Comparison of ENCODE assay signal across 8 cellular contexts in the genomic region with DNA sequence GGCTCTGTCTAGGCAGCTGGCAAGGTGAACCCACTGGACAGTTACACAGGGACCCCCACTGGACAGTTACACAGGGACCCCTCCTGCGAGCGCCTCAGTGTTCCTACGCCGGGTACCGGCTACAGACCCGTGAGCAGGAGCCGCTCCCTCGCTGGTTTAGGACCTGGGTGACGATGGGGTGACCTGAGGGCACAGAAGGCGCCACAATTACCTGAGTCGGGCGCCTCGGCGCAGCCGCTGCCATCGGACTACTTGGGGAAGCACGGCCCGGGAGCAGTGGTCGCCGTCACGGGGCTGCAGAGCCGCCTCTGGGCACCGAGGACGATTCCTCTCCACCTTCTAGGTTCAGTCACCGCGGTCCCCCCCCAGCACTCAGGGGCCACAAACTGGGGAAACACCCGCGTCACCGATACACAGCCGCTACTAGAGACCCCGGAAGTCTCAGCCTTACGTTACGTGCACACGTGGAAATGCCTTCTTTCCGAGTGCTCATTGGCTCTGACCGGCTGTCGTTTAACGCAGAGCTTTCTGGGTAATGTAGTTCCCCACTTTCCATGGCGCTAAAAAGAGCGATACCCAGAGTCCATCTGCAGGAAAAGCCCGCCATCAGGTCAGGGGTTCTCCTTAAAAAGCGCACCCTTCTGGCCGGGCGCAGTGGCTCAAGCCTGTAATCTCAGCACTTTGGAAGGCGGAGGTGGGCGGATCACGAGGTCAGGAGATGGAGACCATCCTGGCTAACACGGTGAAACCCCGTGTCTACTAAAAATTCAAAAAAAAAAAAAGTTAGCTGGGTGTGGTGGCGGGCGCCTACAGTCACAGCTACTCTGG. TPM values are rescaled to one million over a fixed set of nuclear protein-coding genes. Genes with fewer than 3 reads are reported as not detected.
DNase-seq lines count a peak whose midpoint lies in the region; ATAC-seq and TF ChIP-seq lines count a peak whose summit lies in the region.
"Not testable (repeated sequence)": the region's sequence is repeated elsewhere in the genome, so short reads cannot be mapped to it uniquely, and the experiment has no call there.

A gene (minus strand): TSS at position 425 of the 828 bp plus-strand sequence. CDS start 181 bp downstream, at position 244.

- H3K4me1 Mint-ChIP-seq in activated CD4-positive, alpha-beta T cell treated with anti-CD3 and anti-CD28 coated beads for 36 hours: peaks cover 27% of the 10 kb centered on the region

- TF ChIP-seq CTCF in BJ (IDR thresholded peaks at IDR 0.05; ENCODE audit: insufficient read depth, low read depth, low read length): peak; percentile 48
- not testable (repeated sequence) for TF ChIP-seq CTCF in colonic mucosa (IDR thresholded peaks at IDR 0.05)

- intact Hi-C loops in activated CD4-positive, alpha-beta T cell treated with anti-CD3 and anti-CD28 coated beads for 36 hours (cut with DNase I, micrococcal nuclease): loop anchor here (1.0 to 2.0 kb wide), 18 partner anchors 31 to 565 kb away; a partner anchor contains a TSS
- intact Hi-C loops in colonic mucosa (cut with DNase I); left colon (cut with DNase I, micrococcal nuclease): not testable (repeated sequence)

- H3K36me3 ChIP-seq in BJ (ENCODE audit: control insufficient read depth, insufficient read depth, low read length); colonic mucosa: not testable (repeated sequence)

- peak within 1 kb of the TSS; percentile 74 to 76 for H3K9ac ChIP-seq in colonic mucosa (ENCODE audit: low read depth in 2 of 2, low read length in 2 of 2)

- peak within 1 kb of the TSS; percentile 82 for H3K4me3 ChIP-seq in BJ (ENCODE audit: low read depth, low read length)
- peak within 1 kb of the TSS; percentile 97 for H3K4me3 ChIP-seq in colonic mucosa

- not testable (repeated sequence) for H3K4me1 ChIP-seq in colonic mucosa

- DNase-seq in BJ (ENCODE audit: low read depth): peak; percentile 85
- peak; percentile 84 for DNase-seq in GM19238 (ENCODE audit: insufficient read length, low spot score)
- DNase-seq in NCI-H510A treated with DMSO at 0.1 percent for 48 hours (lab: John Stamatoyannopoulos, UW): peak; percentile 93
- DNase-seq in activated CD4-positive, alpha-beta T cell treated with anti-CD3 and anti-CD28 coated beads for 36 hours: peak; percentile 88
- DNase-seq in colonic mucosa: peak; percentile 91
- peak; percentile 77 to 86 for DNase-seq in left colon
- peak; percentile 86 for DNase-seq in stimulated activated CD4-positive, alpha-beta T cell treated with anti-CD3 and anti-CD28 coated beads, Interleukin-1b, Interleukin-23, amount 100 ng/mL, for 48 hours

- H3K27me3 ChIP-seq in BJ (ENCODE audit: control insufficient read depth, insufficient read depth, low read length); colonic mucosa: not testable (repeated sequence)

- H3K9me3 ChIP-seq in colonic mucosa: not testable (repeated sequence)

- H3K36me3 Mint-ChIP-seq in activated CD4-positive, alpha-beta T cell treated with anti-CD3 and anti-CD28 coated beads for 36 hours (ENCODE audit: low read depth): peaks cover 67% of the 10 kb centered on the region

- CTCF ChIA-PET in BJ (lab: Yijun Ruan, JAX): interaction anchor here (0.6 to 1.2 kb wide), 5 partner anchors 15 to 811 kb away, joined by 3 to 4 read pairs (median 3); a partner anchor contains a TSS
- CTCF ChIA-PET in activated CD4-positive, alpha-beta T cell treated with anti-CD3 and anti-CD28 coated beads for 36 hours (lab: Charles Lee): interaction anchor here (0.7 kb wide), 2 partner anchors 18 to 25 kb away, joined by 3 to 6 read pairs; no protein-coding TSS in a partner anchor

- peak within 1 kb of the TSS; percentile 53 for H3K27ac ChIP-seq in colonic mucosa

- H3K27ac Mint-ChIP-seq in activated CD4-positive, alpha-beta T cell treated with anti-CD3 and anti-CD28 coated beads for 36 hours: peak within 1 kb of the TSS; percentile 96

- H3K9me3 Mint-ChIP-seq in activated CD4-positive, alpha-beta T cell treated with anti-CD3 and anti-CD28 coated beads for 36 hours (ENCODE audit: low read depth): peaks cover 35% of the 10 kb centered on the region

- ATAC-seq in HG03442 (IDR thresholded peaks at IDR 0.05; ENCODE audit: unreplicated experiment) (peak; percentile 94), left colon (peak; percentile 100)
- peak; percentile 99 for ATAC-seq in activated CD4-positive, alpha-beta T cell treated with anti-CD3 and anti-CD28 coated beads for 36 hours

- POLR2A ChIA-PET in BJ (lab: Charles Lee): not testable (repeated sequence)
- POLR2A ChIA-PET in activated CD4-positive, alpha-beta T cell treated with anti-CD3 and anti-CD28 coated beads for 36 hours (lab: Charles Lee): interaction anchor here (0.6 to 1.1 kb wide), 5 partner anchors 20 to 1568 kb away, joined by 3 to 6 read pairs (median 3); a partner anchor contains a TSS

- not testable (repeated sequence) for H3K27me3 Mint-ChIP-seq in activated CD4-positive, alpha-beta T cell treated with anti-CD3 and anti-CD28 coated beads for 36 hours

- peak within 1 kb of the TSS; percentile 91 for H3K4me3 Mint-ChIP-seq in activated CD4-positive, alpha-beta T cell treated with anti-CD3 and anti-CD28 coated beads for 36 hours

RNA-seq across cellular contexts. Expression of the gene that starts here (rescaled TPM):
- polyA plus RNA-seq in BJ (2011; rRNA removed): 2.8 and 5.3 TPM in 2 replicates
- 4.8 and 5.1 TPM in 2 replicates for polyA minus RNA-seq in BJ (2011; rRNA and poly(A)+ RNA removed)
- total RNA-seq in activated CD4-positive, alpha-beta T cell treated with anti-CD3 and anti-CD28 coated beads for 36 hours: 10 to 100 TPM; 12.7 to 14.1 TPM
- total RNA-seq in colonic mucosa (10 to 100 TPM in 1 of 2 donors, 1 to 10 TPM in 1; 9.6 to 17.5 TPM), left colon (10 to 100 TPM; 12.3 TPM)

Comparison
In these comparisons a context has a peak if more than half of its experiments do, and no peak if none do; other contexts are left out.
1. Peak in every context shown above with its lines: DNase-seq, ATAC-seq, H3K4me3 ChIP-seq and H3K27ac ChIP-seq.